ENCODE assay signal across 16 cellular contexts in the genomic region with DNA sequence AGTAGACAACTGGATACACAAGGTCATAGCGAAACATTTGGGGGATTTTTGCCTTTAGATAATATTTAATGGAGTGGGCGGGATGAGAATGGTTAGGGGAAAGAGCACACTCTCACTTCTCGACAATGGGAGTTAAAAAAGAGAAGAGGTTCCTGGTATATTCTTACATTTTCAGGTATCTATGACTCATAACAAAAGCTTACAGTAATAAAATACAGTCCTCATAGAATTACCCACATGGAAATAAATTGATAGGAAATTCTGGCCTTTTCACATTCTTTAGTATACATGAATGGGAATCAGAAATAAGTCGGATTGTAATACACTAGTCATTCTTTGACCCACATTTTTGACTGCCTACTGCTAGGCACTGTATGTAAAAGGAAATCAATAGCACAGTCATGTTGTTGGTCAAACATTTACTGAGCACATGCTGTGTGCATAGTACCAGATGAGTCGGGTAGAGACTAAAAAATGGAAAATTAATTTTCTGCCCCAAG. TPM values are rescaled to one million over a fixed set of nuclear protein-coding genes. Genes with fewer than 3 reads are reported as not detected.
DNase-seq lines count a peak whose midpoint lies in the region; ATAC-seq and TF ChIP-seq lines count a peak whose summit lies in the region.
"Had no signal": no experiment of that assay in that cellular context is flagged by ENCODE, and none has a peak within 500 bp of the region (broad histone marks: within the 10 kb centered on the region; RNA-seq: fewer than 3 reads in every experiment).

No MANE protein-coding gene starts in this region.

- no peak overlapping the region for H3K4me3 ChIP-seq in foreskin fibroblast (ENCODE audit: low read depth in 1 of 2, low read length in 2 of 2)
- H3K4me3 ChIP-seq: BLaER1 treated with 17β-estradiol and CSF1 and Interleukin-3, amounts not matched to agents 10 nM and 100 nM; esophagus muscularis mucosa; pancreas had no signal

- no peak for TF ChIP-seq CTCF in foreskin fibroblast (IDR thresholded peaks at IDR 0.05; ENCODE audit: low read depth, low read length)

- ATAC-seq in GM18499 (IDR thresholded peaks at IDR 0.05; ENCODE audit: insufficient read depth, unreplicated experiment) = peak; percentile 47
- ATAC-seq in GM19372 (IDR thresholded peaks at IDR 0.05; ENCODE audit: low read depth, unreplicated experiment) = peak; percentile 53
- ATAC-seq in HG02798 (IDR thresholded peaks at IDR 0.05; ENCODE audit: poor library complexity, unreplicated experiment) = peak; percentile 61
- ATAC-seq in HG03571 (IDR thresholded peaks at IDR 0.05; ENCODE audit: unreplicated experiment) = peak; percentile 78
- ATAC-seq: pancreas had no signal

- no peak for DNase-seq in foreskin fibroblast
- DNase-seq in NOMO-1 treated with dmso at 0.1 percent for 144 hours (lab: John Stamatoyannopoulos, UW; ENCODE audit: unreplicated experiment) = no peak
- DNase-seq in mesenteric fat pad (ENCODE audit: low spot score) = no peak
- DNase-seq in LoVo (ENCODE audit: low spot score) = no peak
- DNase-seq: activated naive CD4-positive, alpha-beta T cell treated with Interleukin-2 at 50 U/mL for 16 hours; cerebellar nuclear complex; Karpas-422; mammary epithelial cell; NCI-H2107; pancreas had no signal

RNA-seq across cellular contexts. Expression of a gene that starts 8.2 kb away (rescaled TPM):
- total RNA-seq in mesenteric fat pad = 20.4 TPM
